In the genomic region with DNA sequence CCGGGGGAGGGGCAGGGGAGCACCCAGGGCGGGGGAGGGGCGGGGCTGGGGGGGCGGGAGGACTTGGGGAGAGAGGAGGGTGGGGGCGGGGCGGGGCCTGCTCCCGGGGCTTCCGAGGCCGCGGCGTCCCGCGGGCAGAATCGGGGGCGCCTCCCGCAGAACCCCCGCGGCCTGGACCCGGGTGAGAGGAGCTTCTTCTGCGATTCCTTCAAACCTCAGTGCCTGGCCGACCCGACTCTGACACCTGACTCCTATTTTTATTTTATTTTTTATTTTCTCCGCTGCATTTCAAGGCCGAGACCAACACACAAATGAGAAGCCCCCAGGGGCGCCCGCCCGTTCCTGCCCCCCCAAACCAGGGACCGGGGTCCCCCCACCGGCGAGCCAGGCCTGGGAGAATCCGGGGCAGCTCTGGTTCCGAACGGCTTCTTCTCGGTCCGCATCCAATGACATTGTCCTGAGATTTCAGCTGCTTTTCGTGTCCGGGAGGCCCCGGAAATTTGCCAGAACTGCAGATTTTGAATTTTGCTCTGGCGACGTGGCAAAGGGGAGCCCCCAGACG, we compare ENCODE assay signal across 11 cellular contexts. TPM values are rescaled to one million over a fixed set of nuclear protein-coding genes. Genes with fewer than 3 reads are reported as not detected.
A peak's percentile ranks its signal among the peaks of the same experiment; 100 is the strongest.
DNase-seq lines count a peak whose midpoint lies in the region; ATAC-seq and TF ChIP-seq lines count a peak whose summit lies in the region.
"Had no signal": no experiment of that assay in that cellular context is flagged by ENCODE, and none has a peak within 500 bp of the region (broad histone marks: within the 10 kb centered on the region; RNA-seq: fewer than 3 reads in every experiment).

No MANE protein-coding gene starts in this region.

- H3K4me1 Mint-ChIP-seq in glutamatergic neuron (ENCODE audit: low read depth, unreplicated experiment) = no peaks in the 10 kb centered on the region

- ATAC-seq in psoas muscle (peak; percentile 34 to 69 (median 52)), GM18511 (IDR thresholded peaks at IDR 0.05; ENCODE audit: unreplicated experiment) (no peak), HG02973 (IDR thresholded peaks at IDR 0.05; ENCODE audit: unreplicated experiment) (no peak), GM21723 (IDR thresholded peaks at IDR 0.05; ENCODE audit: unreplicated experiment) (no peak)

- no peak overlapping the region for H3K27ac Mint-ChIP-seq in glutamatergic neuron (ENCODE audit: unreplicated experiment)
- H3K27ac Mint-ChIP-seq: HFFc6 had no signal

- H3K27ac ChIP-seq in SJCRH30 (no peak overlapping the region), psoas muscle (peak overlapping the region; percentile 76)

- H3K4me3 ChIP-seq in BJ (ENCODE audit: low read depth, low read length) (peak overlapping the region; percentile 30), SJCRH30 (peak overlapping the region; percentile 60), psoas muscle (peak overlapping the region; percentile 63)

- peaks cover 3% of the 10 kb centered on the region for H3K9me3 Mint-ChIP-seq in glutamatergic neuron (ENCODE audit: unreplicated experiment)
- H3K9me3 Mint-ChIP-seq: HFFc6 had no signal

- 7 to 16% (median 7%) methylated on average over 21 to 35 of the region's 41 CpGs for WGBS in psoas muscle, 3 donors

- H3K36me3 Mint-ChIP-seq in glutamatergic neuron (ENCODE audit: unreplicated experiment) = no peaks in the 10 kb centered on the region

- H3K36me3 ChIP-seq in BJ (ENCODE audit: control insufficient read depth, insufficient read depth, low read length) (no peaks in the 10 kb centered on the region), SJCRH30 (no peaks in the 10 kb centered on the region), psoas muscle (ENCODE audit: insufficient read depth in 1 of 2, low read depth in 1 of 2) (no peaks in the 10 kb centered on the region)

- H3K4me1 ChIP-seq in SJCRH30 (no peaks in the 10 kb centered on the region), psoas muscle (peaks cover 13% of the 10 kb centered on the region)

- H3K4me3 Mint-ChIP-seq in glutamatergic neuron (ENCODE audit: unreplicated experiment) = no peak overlapping the region
- H3K4me3 Mint-ChIP-seq: HFFc6 had no signal

- DNase-seq in BJ (ENCODE audit: low read depth) = no peak
- DNase-seq in SJCRH30 = no peak
- DNase-seq in glutamatergic neuron = peak; percentile 50
- DNase-seq in psoas muscle = peak; percentile 45 to 74
- DNase-seq in DMS 273 treated with DMSO at 0.1 percent for 48 hours (lab: John Stamatoyannopoulos, UW) = no peak
- DNase-seq: cortex of kidney, HFFc6, NCI-H1436 treated with DMSO at 0.1 percent for 48 hours had no signal

- intact Hi-C loops in psoas muscle (cut with DNase I) = no loop called here

- CTCF ChIA-PET in BJ (lab: Yijun Ruan, JAX) = interaction anchor here (2.1 kb wide), 1 partner anchor 29 kb away, joined by 5 read pairs; no protein-coding TSS in a partner anchor

- no peaks in the 10 kb centered on the region; the same call in none of the 2 replicates for H3K27me3 ChIP-seq in BJ (ENCODE audit: control insufficient read depth, insufficient read depth, low read length)
- no peaks in the 10 kb centered on the region for H3K27me3 ChIP-seq in SJCRH30
- H3K27me3 ChIP-seq in psoas muscle (ENCODE audit: insufficient read depth in 3 of 3, low read length in 2 of 3) = no peaks in the 10 kb centered on the region

- H3K27me3 Mint-ChIP-seq in glutamatergic neuron (ENCODE audit: unreplicated experiment) = no peaks in the 10 kb centered on the region

- H3K9me3 ChIP-seq in SJCRH30 (replicated peaks) = no peaks in the 10 kb centered on the region
- no peaks in the 10 kb centered on the region for H3K9me3 ChIP-seq in psoas muscle

- no peak for TF ChIP-seq CTCF in BJ (IDR thresholded peaks at IDR 0.05; ENCODE audit: insufficient read depth, low read depth, low read length)
- TF ChIP-seq CTCF in glutamatergic neuron (IDR thresholded peaks at IDR 0.05; ENCODE audit: partially characterized antibody, unreplicated experiment) = no peak
- no peak for TF ChIP-seq CTCF in psoas muscle (IDR thresholded peaks at IDR 0.05)

- POLR2A ChIA-PET in BJ (lab: Charles Lee) = no interaction called here

RNA-seq across cellular contexts. Expression of a gene that starts 0.5 kb away (rescaled TPM):
- polyA plus RNA-seq in BJ (2011; rRNA removed) (2.1 and 2.4 TPM in 2 replicates), psoas muscle (1 to 10 TPM; 4.3 to 4.7 (median 4.4) TPM)
- polyA minus RNA-seq in BJ (2011; rRNA and poly(A)+ RNA removed) = 0.67 and 1.1 TPM in 2 replicates
- total RNA-seq in SJCRH30 (2014; rRNA removed; shearing (Covaris generic)) = 0.89 and 1.2 TPM in 2 replicates
- total RNA-seq in glutamatergic neuron (ENCODE audit: unreplicated experiment) (2.4 TPM), psoas muscle (1 to 10 TPM; 1.5 to 4.5 (median 3.7) TPM)

Comparison
In these comparisons a context has a peak if more than half of its experiments do, and no peak if none do; other contexts are left out.
1. DNase-seq: peak in glutamatergic neuron (single experiment) and psoas muscle (2 of 2); none in BJ (single experiment), SJCRH30 (0 of 2) and DMS 273 treated with DMSO at 0.1 percent for 48 hours (single experiment).
2. ATAC-seq: peak in psoas muscle (4 of 4); none in GM18511 (single experiment), HG02973 (single experiment) and GM21723 (single experiment).
3. Peak in every context shown above with its lines, with median percentiles within 50 percentile points of each other: H3K4me3 ChIP-seq.